8 cellular contexts compared by ENCODE assay signal in genomic region chr17:40341808-40342574, GRCh38. TPM values are rescaled to one million over a fixed set of nuclear protein-coding genes. Genes with fewer than 3 reads are reported as not detected.
DNase-seq lines count a peak whose midpoint lies in the region; ATAC-seq and TF ChIP-seq lines count a peak whose summit lies in the region.

No MANE protein-coding gene starts in this region.

- peak overlapping the region; percentile 47 for H2AK5ac ChIP-seq in neuronal stem cell (ENCODE audit: low read depth, low read length)

- peak overlapping the region; percentile 25 for H3K23ac ChIP-seq in neuronal stem cell (ENCODE audit: low read depth, low read length, poor library complexity)

- H3K9me3 ChIP-seq in neuronal stem cell (replicated peaks in 1 of 2; ENCODE audit: control insufficient read depth in 2 of 2, insufficient read depth in 1 of 2, low read depth in 1 of 2, low read length in 2 of 2): peaks cover 0 to 2% of the 10 kb centered on the region in 2 donors

- H3K18ac ChIP-seq in neuronal stem cell (ENCODE audit: low read length): peak overlapping the region; percentile 97

- in situ Hi-C loops in Caki2 (cut with HindIII; ENCODE audit: low pct_unique_long_range_greater_than_20kb, low sequenced_read_pairs): no loop called here

- peak overlapping the region; percentile 81 for H3K4me3 Mint-ChIP-seq in activated T-helper 17 cell treated with anti-CD3 and anti-CD28 coated beads, Interleukin-2, amount 50 U/mL, for 72 hours
- H3K4me3 Mint-ChIP-seq in glutamatergic neuron (ENCODE audit: unreplicated experiment): peak overlapping the region; percentile 96

- H3K27ac Mint-ChIP-seq in activated T-helper 17 cell treated with anti-CD3 and anti-CD28 coated beads, Interleukin-2, amount 50 U/mL, for 72 hours: peak overlapping the region; percentile 50
- no peak overlapping the region for H3K27ac Mint-ChIP-seq in glutamatergic neuron (ENCODE audit: unreplicated experiment)

- H3K4ac ChIP-seq in neuronal stem cell (ENCODE audit: low read length): no peak overlapping the region

- H3K27me3 Mint-ChIP-seq in activated T-helper 17 cell treated with anti-CD3 and anti-CD28 coated beads, Interleukin-2, amount 50 U/mL, for 72 hours: no peaks in the 10 kb centered on the region
- H3K27me3 Mint-ChIP-seq in glutamatergic neuron (ENCODE audit: unreplicated experiment): peaks cover 20% of the 10 kb centered on the region

- no peak overlapping the region for H4K91ac ChIP-seq in neuronal stem cell (ENCODE audit: low read depth, low read length, poor library complexity)

- no peak overlapping the region for H4K8ac ChIP-seq in neuronal stem cell (ENCODE audit: low read depth, low read length)

- ATAC-seq in activated T-helper 17 cell treated with anti-CD3 and anti-CD28 coated beads, Interleukin-2, amount 50 U/mL, for 72 hours (replicated peaks): no peak
- ATAC-seq in GM19397 (IDR thresholded peaks at IDR 0.05; ENCODE audit: unreplicated experiment) (no peak), GM18519 (IDR thresholded peaks at IDR 0.05; ENCODE audit: low FRiP score, unreplicated experiment) (no peak), GM18520 (IDR thresholded peaks at IDR 0.05; ENCODE audit: unreplicated experiment) (no peak)

- H3K27ac ChIP-seq in neuronal stem cell (replicated peaks; ENCODE audit: low read length): peak overlapping the region; percentile 65

- peak overlapping the region; percentile 86 for H3K9ac ChIP-seq in neuronal stem cell (ENCODE audit: low read depth, low read length, poor library complexity)

- no peak overlapping the region for H2BK12ac ChIP-seq in neuronal stem cell (ENCODE audit: low read length)

- peak overlapping the region; percentile 78 for H3K14ac ChIP-seq in neuronal stem cell (ENCODE audit: low read length)

- H3K4me1 Mint-ChIP-seq in activated T-helper 17 cell treated with anti-CD3 and anti-CD28 coated beads, Interleukin-2, amount 50 U/mL, for 72 hours: peaks cover 41% of the 10 kb centered on the region
- H3K4me1 Mint-ChIP-seq in glutamatergic neuron (ENCODE audit: low read depth, unreplicated experiment): peaks cover 24% of the 10 kb centered on the region

- peaks cover 0 to 2% of the 10 kb centered on the region in 2 donors for H3K36me3 ChIP-seq in neuronal stem cell (replicated peaks in 1 of 2; ENCODE audit: control insufficient read depth in 2 of 2, insufficient read depth in 2 of 2, low read length in 2 of 2)

- peaks cover 0 to 17% (median 2%) of the 10 kb centered on the region in 3 experiments for H3K27me3 ChIP-seq in neuronal stem cell (ENCODE audit: control insufficient read depth in 3 of 3, insufficient read depth in 3 of 3, low read depth in 1 of 3, low read length in 3 of 3)

- no peaks in the 10 kb centered on the region for H3K9me3 Mint-ChIP-seq in activated T-helper 17 cell treated with anti-CD3 and anti-CD28 coated beads, Interleukin-2, amount 50 U/mL, for 72 hours
- peaks cover 11% of the 10 kb centered on the region for H3K9me3 Mint-ChIP-seq in glutamatergic neuron (ENCODE audit: unreplicated experiment)

- peak; percentile 81 for DNase-seq in Caki2 (ENCODE audit: low read depth)
- no peak for DNase-seq in LNCaP clone FGC (ENCODE audit: low read depth)
- peak; percentile 81 for DNase-seq in glutamatergic neuron
- DNase-seq in neuronal stem cell (ENCODE audit: low spot score): no peak

- H3K4me3 ChIP-seq in LNCaP clone FGC (ENCODE audit: low read depth, low read length) (peak overlapping the region; percentile 66), neuronal stem cell (ENCODE audit: low read length in 2 of 2) (peak overlapping the region; percentile 56 to 86)

- no peak overlapping the region for H2BK5ac ChIP-seq in neuronal stem cell (ENCODE audit: low read length)

- TF ChIP-seq CTCF in LNCaP clone FGC (IDR thresholded peaks at IDR 0.05; ENCODE audit: control insufficient read depth, extremely low read depth, insufficient read depth) (no peak), glutamatergic neuron (IDR thresholded peaks at IDR 0.05; ENCODE audit: partially characterized antibody, unreplicated experiment) (peak; percentile 7)

- peak overlapping the region; percentile 91 for H2BK15ac ChIP-seq in neuronal stem cell (ENCODE audit: low read length)

- H2BK120ac ChIP-seq in neuronal stem cell (ENCODE audit: low read depth, low read length): no peak overlapping the region

- peak overlapping the region; percentile 99 for H3K4me2 ChIP-seq in neuronal stem cell (ENCODE audit: insufficient read depth, low read length, poor library complexity, severe bottlenecking)

- peak overlapping the region; percentile 91 for H2AFZ ChIP-seq in neuronal stem cell (ENCODE audit: low read length)

- no CpG with 5 or more reads among the region's 63 CpGs for WGBS in neuronal stem cell (ENCODE audit: extremely low coverage in 2 of 2, insufficient read length in 2 of 2, insufficient replicate concordance in 1 of 2), 2 donors

- H3K4me1 ChIP-seq in neuronal stem cell (ENCODE audit: control insufficient read depth in 2 of 2, insufficient read depth in 1 of 2, low read depth in 1 of 2, low read length in 2 of 2): peaks cover 46 to 49% of the 10 kb centered on the region in 2 donors

- H3K79me1 ChIP-seq in neuronal stem cell (ENCODE audit: low read depth, low read length): peaks cover 5% of the 10 kb centered on the region

- peaks cover 42% of the 10 kb centered on the region for H3K36me3 Mint-ChIP-seq in activated T-helper 17 cell treated with anti-CD3 and anti-CD28 coated beads, Interleukin-2, amount 50 U/mL, for 72 hours (ENCODE audit: low read depth)
- peaks cover 5% of the 10 kb centered on the region for H3K36me3 Mint-ChIP-seq in glutamatergic neuron (ENCODE audit: unreplicated experiment)

RNA-seq across cellular contexts. Expression of gene GJD3, which starts 22.5 kb away (rescaled TPM):
- total RNA-seq in Caki2 (2014; rRNA removed; shearing (Covaris generic); ENCODE audit: low replicate concordance): not detected in 2 replicates
- total RNA-seq in activated T-helper 17 cell treated with anti-CD3 and anti-CD28 coated beads, Interleukin-2, amount 50 U/mL, for 72 hours: not detected
- total RNA-seq in glutamatergic neuron (ENCODE audit: unreplicated experiment): not detected
- 0.08 TPM for polyA plus RNA-seq in neuronal stem cell (2013, experiment 1 of 2)
- 0.07 TPM for polyA plus RNA-seq in neuronal stem cell (2013, experiment 2 of 2)

RNA-seq across cellular contexts. Expression of gene RARA, which starts 33.0 kb away (rescaled TPM):
- 11.4 and 26.0 TPM in 2 replicates for total RNA-seq in Caki2 (2014; rRNA removed; shearing (Covaris generic); ENCODE audit: low replicate concordance)
- total RNA-seq in activated T-helper 17 cell treated with anti-CD3 and anti-CD28 coated beads, Interleukin-2, amount 50 U/mL, for 72 hours: 10 to 100 TPM; 43.7 to 61.9 TPM
- total RNA-seq in glutamatergic neuron (ENCODE audit: unreplicated experiment): 26.2 TPM
- polyA plus RNA-seq in neuronal stem cell (2013, experiment 1 of 2): 14.9 TPM
- 15.3 TPM for polyA plus RNA-seq in neuronal stem cell (2013, experiment 2 of 2)

RNA-seq across cellular contexts. Expression of gene CDC6, which starts 54.3 kb away (rescaled TPM):
- total RNA-seq in Caki2 (2014; rRNA removed; shearing (Covaris generic); ENCODE audit: low replicate concordance): 60.9 and 68.1 TPM in 2 replicates
- total RNA-seq in activated T-helper 17 cell treated with anti-CD3 and anti-CD28 coated beads, Interleukin-2, amount 50 U/mL, for 72 hours: 100 to 1,000 TPM in 1 of 2 donors, 10 to 100 TPM in 1; 60.9 to 101 TPM
- total RNA-seq in glutamatergic neuron (ENCODE audit: unreplicated experiment): 4.7 TPM
- polyA plus RNA-seq in neuronal stem cell (2013, experiment 1 of 2): 31.8 TPM
- polyA plus RNA-seq in neuronal stem cell (2013, experiment 2 of 2): 32.6 TPM

Comparison
In these comparisons a context has a peak if more than half of its experiments do, and no peak if none do; other contexts are left out.
1. DNase-seq: peak in Caki2 (single experiment) and glutamatergic neuron (single experiment); none in LNCaP clone FGC (single experiment) and neuronal stem cell (single experiment).
2. RNA of gene CDC6, which starts 54.3 kb away (total RNA-seq): 60.9 to 101 TPM in activated T-helper 17 cell treated with anti-CD3 and anti-CD28 coated beads, Interleukin-2, amount 50 U/mL, for 72 hours and 60.9 to 68.1 TPM in Caki2; 4.7 TPM in glutamatergic neuron (single experiment); every median in the first group is over 10 times any median in the second.